Comparison of ENCODE assay signal across 1 cellular context in the genomic region with DNA sequence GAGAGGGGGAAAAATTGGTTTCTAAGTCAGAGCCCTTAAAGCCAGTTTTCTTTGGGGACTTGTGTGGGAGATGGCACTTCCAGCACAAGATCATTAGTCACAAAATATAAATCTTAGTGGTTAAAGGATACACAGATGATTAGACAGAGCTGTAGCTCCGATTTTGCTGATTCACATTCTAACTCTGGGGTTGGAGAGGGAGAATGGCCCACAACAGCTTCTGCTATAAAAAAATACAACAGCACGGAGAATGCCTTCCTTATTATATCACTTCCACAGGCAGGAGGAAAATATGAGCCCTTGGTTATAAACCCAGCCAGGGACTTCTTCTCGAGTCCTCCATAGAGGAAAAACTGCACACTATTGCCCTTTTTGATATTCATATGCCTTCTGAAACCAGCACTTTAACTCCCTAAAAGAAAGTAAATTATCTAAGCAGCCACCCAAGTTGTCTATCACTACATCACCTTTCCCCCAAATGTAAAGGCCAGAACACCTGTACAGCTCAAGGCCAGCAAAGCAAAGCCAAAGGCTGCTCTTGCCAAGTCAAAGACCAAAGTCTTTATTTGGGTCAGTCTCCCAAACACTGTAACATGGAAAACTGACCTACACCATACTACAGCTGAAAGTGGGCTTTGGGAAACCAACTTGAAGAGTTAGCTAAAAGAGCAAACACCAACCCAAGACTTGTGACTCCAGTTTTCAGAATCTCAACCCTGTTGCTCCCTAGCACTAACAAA.
TF ChIP-seq lines count a peak whose summit lies in the region.

No MANE protein-coding gene starts in this region.

TF ChIP-seq in HepG2, 621 proteins besides CTCF, POLR2A, EP300 and RAD21 (continued from another document):
- TF ChIP-seq ZNF639 (CRISPR knock-in tag; conservative IDR thresholded peaks at IDR 0.05) (no peak), ZNF660 (CRISPR knock-in tag; IDR thresholded peaks at IDR 0.05; ENCODE audit: borderline replicate concordance, low read depth) (no peak), HNF4G (IDR thresholded peaks at IDR 0.05; ENCODE audit: borderline replicate concordance, low read depth, low read length) (peak; percentile 61; the same call in 1 of the 2 replicates), HNF4G (CRISPR knock-in tag; IDR thresholded peaks at IDR 0.05; ENCODE audit: borderline replicate concordance, low read depth) (peak; percentile 29; the same call in 1 of the 2 replicates), SMARCE1 (IDR thresholded peaks at IDR 0.05; ENCODE audit: borderline replicate concordance) (no peak), REPIN1 (CRISPR knock-in tag; IDR thresholded peaks at IDR 0.05; ENCODE audit: borderline replicate concordance, low read depth) (peak; percentile 38; the same call in 1 of the 2 replicates), ERF (CRISPR knock-in tag; IDR thresholded peaks at IDR 0.05) (no peak), KDM5B (CRISPR knock-in tag; IDR thresholded peaks at IDR 0.05; ENCODE audit: borderline replicate concordance) (no peak), POGZ (CRISPR knock-in tag; IDR thresholded peaks at IDR 0.05) (peak; percentile 59; the same call in 1 of the 2 replicates), RXRA (CRISPR knock-in tag; IDR thresholded peaks at IDR 0.05) (no peak), SOX6 (IDR thresholded peaks at IDR 0.05) (no peak), SOX6 (CRISPR knock-in tag; IDR thresholded peaks at IDR 0.05) (peak; percentile 47; the same call in 1 of the 2 replicates), MED1 (CRISPR knock-in tag; IDR thresholded peaks at IDR 0.05) (peak; percentile 64), ZNF3 (CRISPR knock-in tag; IDR thresholded peaks at IDR 0.05) (no peak), PPARG (CRISPR knock-in tag; conservative IDR thresholded peaks at IDR 0.05) (peak; percentile 95), HNRNPUL1 (IDR thresholded peaks at IDR 0.05; ENCODE audit: low read depth, low read length) (no peak), HNF4A (CRISPR knock-in tag; IDR thresholded peaks at IDR 0.05) (peak; percentile 86), FOXP1 (IDR thresholded peaks at IDR 0.05) (no peak), FOXP1 (CRISPR knock-in tag; IDR thresholded peaks at IDR 0.05) (no peak), ZNF747 (CRISPR knock-in tag; IDR thresholded peaks at IDR 0.05; ENCODE audit: borderline replicate concordance) (peak; percentile 28; the same call in 1 of the 2 replicates), WIZ (CRISPR knock-in tag; IDR thresholded peaks at IDR 0.05) (0 out of 2 replicates have a peak, but pooled peaks have one; percentile 35), FOXK1 (CRISPR knock-in tag; IDR thresholded peaks at IDR 0.05; ENCODE audit: borderline replicate concordance, low read depth) (no peak), HDAC1 (CRISPR knock-in tag; IDR thresholded peaks at IDR 0.05) (peak; percentile 39; the same call in 1 of the 2 replicates), RXRB (CRISPR knock-in tag; IDR thresholded peaks at IDR 0.05; ENCODE audit: borderline replicate concordance) (peak; percentile 76; the same call in 1 of the 2 replicates), ZNF605 (CRISPR knock-in tag; IDR thresholded peaks at IDR 0.05) (0 out of 2 replicates have a peak, but pooled peaks have one; percentile 24), ZMYM3 (CRISPR knock-in tag; IDR thresholded peaks at IDR 0.05) (peak; percentile 31; the same call in 1 of the 2 replicates), ZFP91 (CRISPR knock-in tag; IDR thresholded peaks at IDR 0.05; ENCODE audit: borderline replicate concordance) (no peak), STAG1 (CRISPR knock-in tag; IDR thresholded peaks at IDR 0.05) (peak; percentile 2; the same call in 1 of the 2 replicates), ZNF644 (CRISPR knock-in tag; IDR thresholded peaks at IDR 0.05; ENCODE audit: low read depth) (peak; percentile 79), ESRRA (CRISPR knock-in tag; IDR thresholded peaks at IDR 0.05; ENCODE audit: low read depth) (0 out of 2 replicates have a peak, but pooled peaks have one; percentile 35), HOXA3 (CRISPR knock-in tag; IDR thresholded peaks at IDR 0.05) (peak; percentile 34; the same call in 1 of the 2 replicates), ZEB1 (IDR thresholded peaks at IDR 0.05; ENCODE audit: insufficient replicate concordance, low read depth) (peak; percentile 89), ZBTB37 (CRISPR knock-in tag; IDR thresholded peaks at IDR 0.05) (0 out of 2 replicates have a peak, but pooled peaks have one; percentile 27), ZMYM4 (CRISPR knock-in tag; IDR thresholded peaks at IDR 0.05) (peak; percentile 42; the same call in 1 of the 2 replicates), ARNT2 (CRISPR knock-in tag; IDR thresholded peaks at IDR 0.05; ENCODE audit: low read depth) (no peak)
- TF ChIP-seq, protein P1, sequence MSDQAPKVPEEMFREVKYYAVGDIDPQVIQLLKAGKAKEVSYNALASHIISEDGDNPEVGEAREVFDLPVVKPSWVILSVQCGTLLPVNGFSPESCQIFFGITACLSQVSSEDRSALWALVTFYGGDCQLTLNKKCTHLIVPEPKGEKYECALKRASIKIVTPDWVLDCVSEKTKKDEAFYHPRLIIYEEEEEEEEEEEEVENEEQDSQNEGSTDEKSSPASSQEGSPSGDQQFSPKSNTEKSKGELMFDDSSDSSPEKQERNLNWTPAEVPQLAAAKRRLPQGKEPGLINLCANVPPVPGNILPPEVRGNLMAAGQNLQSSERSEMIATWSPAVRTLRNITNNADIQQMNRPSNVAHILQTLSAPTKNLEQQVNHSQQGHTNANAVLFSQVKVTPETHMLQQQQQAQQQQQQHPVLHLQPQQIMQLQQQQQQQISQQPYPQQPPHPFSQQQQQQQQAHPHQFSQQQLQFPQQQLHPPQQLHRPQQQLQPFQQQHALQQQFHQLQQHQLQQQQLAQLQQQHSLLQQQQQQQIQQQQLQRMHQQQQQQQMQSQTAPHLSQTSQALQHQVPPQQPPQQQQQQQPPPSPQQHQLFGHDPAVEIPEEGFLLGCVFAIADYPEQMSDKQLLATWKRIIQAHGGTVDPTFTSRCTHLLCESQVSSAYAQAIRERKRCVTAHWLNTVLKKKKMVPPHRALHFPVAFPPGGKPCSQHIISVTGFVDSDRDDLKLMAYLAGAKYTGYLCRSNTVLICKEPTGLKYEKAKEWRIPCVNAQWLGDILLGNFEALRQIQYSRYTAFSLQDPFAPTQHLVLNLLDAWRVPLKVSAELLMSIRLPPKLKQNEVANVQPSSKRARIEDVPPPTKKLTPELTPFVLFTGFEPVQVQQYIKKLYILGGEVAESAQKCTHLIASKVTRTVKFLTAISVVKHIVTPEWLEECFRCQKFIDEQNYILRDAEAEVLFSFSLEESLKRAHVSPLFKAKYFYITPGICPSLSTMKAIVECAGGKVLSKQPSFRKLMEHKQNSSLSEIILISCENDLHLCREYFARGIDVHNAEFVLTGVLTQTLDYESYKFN (CRISPR knock-in tag; conservative IDR thresholded peaks at IDR 0.05) = peak; percentile 80
- TF ChIP-seq, protein P2, sequence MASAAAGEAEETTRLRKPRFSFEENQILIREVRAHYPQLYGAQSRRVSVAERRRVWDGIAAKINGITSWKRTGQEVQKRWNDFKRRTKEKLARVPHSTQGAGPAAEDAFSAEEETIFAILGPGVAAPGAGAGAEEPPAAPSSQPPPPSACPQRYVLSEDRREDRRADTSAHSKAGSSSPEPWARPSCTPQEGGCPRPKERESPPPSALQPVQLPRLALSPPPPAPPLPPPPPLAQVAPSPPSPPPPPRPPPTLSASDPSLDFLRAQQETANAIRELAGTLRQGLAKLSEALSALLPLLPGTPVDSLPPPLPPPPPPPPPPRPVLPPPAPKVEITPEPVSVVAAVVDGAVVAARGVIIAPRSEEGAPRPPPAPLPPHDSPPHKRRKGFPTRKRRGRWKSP (CRISPR knock-in tag; IDR thresholded peaks at IDR 0.05) = 0 out of 2 replicates have a peak, but pooled peaks have one; percentile 1
- TF ChIP-seq, protein P3, sequence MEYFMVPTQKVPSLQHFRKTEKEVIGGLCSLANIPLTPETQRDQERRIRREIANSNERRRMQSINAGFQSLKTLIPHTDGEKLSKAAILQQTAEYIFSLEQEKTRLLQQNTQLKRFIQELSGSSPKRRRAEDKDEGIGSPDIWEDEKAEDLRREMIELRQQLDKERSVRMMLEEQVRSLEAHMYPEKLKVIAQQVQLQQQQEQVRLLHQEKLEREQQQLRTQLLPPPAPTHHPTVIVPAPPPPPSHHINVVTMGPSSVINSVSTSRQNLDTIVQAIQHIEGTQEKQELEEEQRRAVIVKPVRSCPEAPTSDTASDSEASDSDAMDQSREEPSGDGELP (IDR thresholded peaks at IDR 0.05; ENCODE audit: borderline replicate concordance, low read depth) = 0 out of 2 replicates have a peak, but pooled peaks have one; percentile 21
